In genomic region chr1:88891318-88892145, GRCh38 we compare ENCODE assay signal across 1 cellular context.
TF ChIP-seq lines count a peak whose summit lies in the region.

TSS of gene GTF2B (minus strand) at chr1:88891567. CDS start at chr1:88891499, 68 bp downstream.

TF ChIP-seq in HEK293, 187 proteins besides CTCF, POLR2A, EP300 and RAD21 (continued from another document):
- peak; percentile 58; the same call in 1 of the 2 replicates for TF ChIP-seq ZBTB11 (tag by site-specific recombination; conservative IDR thresholded peaks at IDR 0.05; ENCODE audit: low read depth)
- TF ChIP-seq SP2 (tag by site-specific recombination; IDR thresholded peaks at IDR 0.05) = peak; percentile 45
- TF ChIP-seq ZNF114 (tag by site-specific recombination; IDR thresholded peaks at IDR 0.05) = no peak
- TF ChIP-seq GLI2 (tag by site-specific recombination; IDR thresholded peaks at IDR 0.05; ENCODE audit: borderline replicate concordance, low read depth) = no peak
- TF ChIP-seq ZNF292 (tag by site-specific recombination; IDR thresholded peaks at IDR 0.05; ENCODE audit: borderline replicate concordance, low read depth) = no peak
- TF ChIP-seq ZNF843 (tag by site-specific recombination; IDR thresholded peaks at IDR 0.05) = peak; percentile 64
- peak; percentile 77; the same call in 1 of the 2 replicates for TF ChIP-seq ZSCAN30 (tag by site-specific recombination; IDR thresholded peaks at IDR 0.05)
- TF ChIP-seq ZNF549 (tag by site-specific recombination; IDR thresholded peaks at IDR 0.05) = no peak
- peak; percentile 98 for TF ChIP-seq ZNF501 (tag by site-specific recombination; IDR thresholded peaks at IDR 0.05)
- no peak for TF ChIP-seq ZNF138 (tag by site-specific recombination; IDR thresholded peaks at IDR 0.05; ENCODE audit: borderline replicate concordance)
- TF ChIP-seq ZNF629 (tag by site-specific recombination; IDR thresholded peaks at IDR 0.05) = peak; percentile 96
- peak; percentile 85 for TF ChIP-seq ZNF600 (tag by site-specific recombination; IDR thresholded peaks at IDR 0.05)
- no peak for TF ChIP-seq ZNF645 (tag by site-specific recombination; IDR thresholded peaks at IDR 0.05)
- peak; percentile 99 for TF ChIP-seq ZNF335 (tag by site-specific recombination; conservative IDR thresholded peaks at IDR 0.05)
- peak; percentile 85 for TF ChIP-seq ZEB2 (tag by site-specific recombination; IDR thresholded peaks at IDR 0.05)
- TF ChIP-seq ZSCAN18 (tag by site-specific recombination; IDR thresholded peaks at IDR 0.05) = peak; percentile 24; the same call in 1 of the 2 replicates
- TF ChIP-seq ZNF169 (tag by site-specific recombination; IDR thresholded peaks at IDR 0.05) = no peak
- TF ChIP-seq ZFHX2 (tag by site-specific recombination; conservative IDR thresholded peaks at IDR 0.05) = peak; percentile 93
- peak; percentile 89 for TF ChIP-seq ZNF660 (tag by site-specific recombination; IDR thresholded peaks at IDR 0.05)
- TF ChIP-seq REST (tag by site-specific recombination; IDR thresholded peaks at IDR 0.05) = peak; percentile 34
